Comparison of ENCODE assay signal across 29 cellular contexts in the genomic region with DNA sequence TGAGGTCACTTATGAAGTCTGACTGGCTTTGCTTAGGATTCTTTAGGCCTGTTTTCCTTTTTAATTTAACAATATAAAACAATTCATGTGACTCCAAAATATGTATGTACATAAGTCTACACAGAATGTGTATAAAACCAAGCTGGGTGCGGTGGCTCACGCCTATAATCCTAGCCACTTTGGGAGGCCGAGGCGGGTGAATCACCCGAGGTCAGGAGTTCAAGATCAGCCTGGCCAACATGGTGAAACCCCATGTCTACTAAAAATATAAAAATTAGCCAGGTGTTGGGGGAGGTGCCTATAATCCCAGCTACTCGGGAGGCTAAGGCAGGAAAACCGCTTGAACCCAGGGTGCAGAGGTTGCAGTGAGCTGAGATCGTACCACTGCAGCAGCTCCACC.
"Had no signal": no experiment of that assay in that cellular context is flagged by ENCODE, and none has a peak within 500 bp of the region (broad histone marks: within the 10 kb centered on the region; RNA-seq: fewer than 3 reads in every experiment).

No MANE protein-coding gene starts in this region.

- H3K4me3 ChIP-seq: left lung, lower lobe of right lung, neural progenitor cell, psoas muscle, right atrium auricular region, right lobe of liver, skin epidermis, stomach, testis, thyroid gland, transverse colon, upper lobe of left lung had no signal

- DNase-seq: hippocampal formation; kidney glomerular epithelial cell; left cardiac atrium; lower lobe of right lung; mammary epithelial cell; mesenchymal stem cell; naive B cell; natural killer cell; nephron progenitor cell; occipital lobe; psoas muscle; right lobe of liver; stimulated activated CD4-positive, alpha-beta T cell treated with anti-CD3 and anti-CD28 coated beads, Interleukin-12 subunit alpha, Interleukin-12 subunit beta, amount 100 ng/mL, for 4 hours; stimulated activated CD4-positive, alpha-beta T cell treated with anti-CD3 and anti-CD28 coated beads, Interleukin-15, amount 100 ng/mL, for 24 hours; stimulated activated CD4-positive, alpha-beta T cell treated with anti-CD3 and anti-CD28 coated beads, Interleukin-2, amount 100 ng/mL, for 24 hours; stimulated activated CD4-positive, alpha-beta T cell treated with anti-CD3 and anti-CD28 coated beads, Interleukin-4, amount 100 ng/mL, for 1 hour; stimulated activated naive B cell treated with anti-CD40 and anti-IgM and Interleukin-4, amounts not matched to agents 10 μg/mL and 1 μg/mL and 100 μg/mL, for 72 hours; stimulated activated naive CD8-positive, alpha-beta T cell treated with anti-CD3 and anti-CD28 coated beads, Interleukin-15, Interleukin-2, amounts not matched to agents 100 U/mL and 50 U/mL, for 24 hours; stomach; testis; thyroid gland; transverse colon; upper lobe of left lung had no signal

- ATAC-seq: left cardiac atrium; left lung; lower lobe of right lung; natural killer cell; psoas muscle; right lobe of liver; stimulated activated naive B cell treated with anti-CD40 and anti-IgM and Interleukin-4, amounts not matched to agents 10 μg/mL and 1 μg/mL and 100 μg/mL, for 72 hours; stimulated activated naive CD8-positive, alpha-beta T cell treated with anti-CD3 and anti-CD28 coated beads, Interleukin-15, Interleukin-2, amounts not matched to agents 100 U/mL and 50 U/mL, for 24 hours had no signal

- H3K4me1 ChIP-seq: left lung, lower lobe of right lung, neural progenitor cell, parathyroid adenoma, psoas muscle, right atrium auricular region, right lobe of liver, stomach, testis, thyroid gland, transverse colon, upper lobe of left lung had no signal

- H3K9me3 ChIP-seq: left lung, lower lobe of right lung, neutrophil, psoas muscle, right atrium auricular region, right lobe of liver, stomach, testis, thyroid gland, transverse colon, upper lobe of left lung had no signal

- H3K27me3 ChIP-seq: left lung, neural progenitor cell, neutrophil, right atrium auricular region, right lobe of liver, stomach, testis, thyroid gland, transverse colon, upper lobe of left lung had no signal

- H3K27ac ChIP-seq: left lung, lower lobe of right lung, neural progenitor cell, neutrophil, parathyroid adenoma, psoas muscle, right atrium auricular region, right lobe of liver, skin epidermis, stomach, testis, thyroid gland, transverse colon, upper lobe of left lung had no signal

- H3K36me3 ChIP-seq: left lung, lower lobe of right lung, neural progenitor cell, neutrophil, right atrium auricular region, right lobe of liver, stomach, thyroid gland, transverse colon, upper lobe of left lung had no signal
